Comparison of ENCODE assay signal across 18 cellular contexts in genomic region chr3:76400141-76400540, GRCh38.
DNase-seq lines count a peak whose midpoint lies in the region; ATAC-seq, FAIRE-seq and TF ChIP-seq lines count a peak whose summit lies in the region.
"Had no signal": no experiment of that assay in that cellular context is flagged by ENCODE, and none has a peak within 500 bp of the region (broad histone marks: within the 10 kb centered on the region; RNA-seq: fewer than 3 reads in every experiment).

No MANE protein-coding gene starts in this region.

- H3K4me1 Mint-ChIP-seq in activated CD4-positive, alpha-beta T cell treated with anti-CD3 and anti-CD28 coated beads for 36 hours, result no peaks in the 10 kb centered on the region
- H3K4me1 Mint-ChIP-seq: CD14-positive monocyte had no signal

- H3K9me3 Mint-ChIP-seq in activated CD4-positive, alpha-beta T cell treated with anti-CD3 and anti-CD28 coated beads for 36 hours (ENCODE audit: low read depth), result peaks cover 5% of the 10 kb centered on the region

- no peak for ATAC-seq in activated CD4-positive, alpha-beta T cell treated with anti-CD3 and anti-CD28 coated beads for 36 hours

- H3K27me3 Mint-ChIP-seq in activated CD4-positive, alpha-beta T cell treated with anti-CD3 and anti-CD28 coated beads for 36 hours, result no peaks in the 10 kb centered on the region

- H3K36me3 ChIP-seq in bronchial epithelial cell (ENCODE audit: control insufficient read depth, insufficient read depth, low read length), result no peaks in the 10 kb centered on the region
- H3K36me3 ChIP-seq in effector memory CD4-positive, alpha-beta T cell (ENCODE audit: control insufficient read depth, insufficient read depth, low read length), result no peaks in the 10 kb centered on the region
- H3K36me3 ChIP-seq: MG63 had no signal

- H3K4me1 ChIP-seq in effector memory CD4-positive, alpha-beta T cell (ENCODE audit: control insufficient read depth, insufficient read depth, low read length, poor library complexity, severe bottlenecking), result no peaks in the 10 kb centered on the region

- TF ChIP-seq CTCF in bronchial epithelial cell (IDR thresholded peaks at IDR 0.05; ENCODE audit: insufficient read depth, low read length, severe bottlenecking) (no peak), D721Med (IDR thresholded peaks at IDR 0.05; ENCODE audit: insufficient read depth, missing control alignments) (no peak)

- intact Hi-C loops in activated CD4-positive, alpha-beta T cell treated with anti-CD3 and anti-CD28 coated beads for 36 hours (cut with DNase I, micrococcal nuclease), result no loop called here

- FAIRE-seq in RCC 7860 (lab: Jason Lieb, UNC), result peak; percentile 28
- FAIRE-seq in bronchial epithelial cell (lab: Jason Lieb, UNC), result no peak
- FAIRE-seq in D721Med (lab: Jason Lieb, UNC), result no peak

- CTCF ChIA-PET in activated CD4-positive, alpha-beta T cell treated with anti-CD3 and anti-CD28 coated beads for 36 hours (lab: Charles Lee), result no interaction called here

- H3K27ac ChIP-seq in effector memory CD4-positive, alpha-beta T cell (ENCODE audit: insufficient read depth, low read length, poor library complexity, severe bottlenecking), result no peak overlapping the region

- DNase-seq in COLO829 (ENCODE audit: low spot score), result peak; percentile 26
- DNase-seq in RCC 7860 (ENCODE audit: low spot score), result no peak
- DNase-seq in bronchial epithelial cell (ENCODE audit: low read depth), result peak; percentile 11
- peak; percentile 67 for DNase-seq in iris pigment epithelial cell (ENCODE audit: low read depth)
- DNase-seq in D721Med (ENCODE audit: insufficient read length, low spot score), result no peak
- DNase-seq in activated CD4-positive, alpha-beta T cell treated with anti-CD3 and anti-CD28 coated beads for 36 hours, result no peak
- no peak for DNase-seq in stimulated activated CD4-positive, alpha-beta T cell treated with anti-CD3 and anti-CD28 coated beads, Interleukin-4, amount 100 ng/mL, for 24 hours
- no peak for DNase-seq in effector memory CD4-positive, alpha-beta T cell
- DNase-seq: AML-193, COR-L47, HFFc6, Karpas-422, MG63, NCI-H1092, NCI-H510A treated with DMSO at 0.1 percent for 48 hours, RPMI8226, SIG-M5 had no signal

- no peak overlapping the region for H3K27ac Mint-ChIP-seq in activated CD4-positive, alpha-beta T cell treated with anti-CD3 and anti-CD28 coated beads for 36 hours
- H3K27ac Mint-ChIP-seq: CD14-positive monocyte, HFFc6 had no signal

- H3K27me3 ChIP-seq in bronchial epithelial cell (ENCODE audit: control insufficient read depth, insufficient read depth, low read length), result no peaks in the 10 kb centered on the region
- H3K27me3 ChIP-seq in effector memory CD4-positive, alpha-beta T cell (replicated peaks; ENCODE audit: control insufficient read depth, insufficient read depth, low read length, poor library complexity, severe bottlenecking), result no peaks in the 10 kb centered on the region
- H3K27me3 ChIP-seq: MG63 had no signal

- H3K4me3 Mint-ChIP-seq in activated CD4-positive, alpha-beta T cell treated with anti-CD3 and anti-CD28 coated beads for 36 hours, result no peak overlapping the region
- H3K4me3 Mint-ChIP-seq: CD14-positive monocyte, HFFc6 had no signal

- no peaks in the 10 kb centered on the region for H3K9me3 ChIP-seq in effector memory CD4-positive, alpha-beta T cell (ENCODE audit: control insufficient read depth, low read length)
- H3K9me3 ChIP-seq: MG63 had no signal

- H3K4me3 ChIP-seq in bronchial epithelial cell (ENCODE audit: low read depth, low read length), result no peak overlapping the region
- H3K4me3 ChIP-seq in effector memory CD4-positive, alpha-beta T cell (ENCODE audit: insufficient read depth, low read depth, low read length, poor library complexity, severe bottlenecking), result no peak overlapping the region
- H3K4me3 ChIP-seq: MG63 had no signal

- POLR2A ChIA-PET in activated CD4-positive, alpha-beta T cell treated with anti-CD3 and anti-CD28 coated beads for 36 hours (lab: Charles Lee), result no interaction called here

- no peaks in the 10 kb centered on the region for H3K36me3 Mint-ChIP-seq in activated CD4-positive, alpha-beta T cell treated with anti-CD3 and anti-CD28 coated beads for 36 hours (ENCODE audit: low read depth)
- H3K36me3 Mint-ChIP-seq: CD14-positive monocyte had no signal

Comparison
In these comparisons a context has a peak if more than half of its experiments do, and no peak if none do; other contexts are left out.
1. DNase-seq: peak in COLO829 (single experiment), bronchial epithelial cell (single experiment) and iris pigment epithelial cell (single experiment); none in RCC 7860 (single experiment), D721Med (single experiment), activated CD4-positive, alpha-beta T cell treated with anti-CD3 and anti-CD28 coated beads for 36 hours (single experiment), stimulated activated CD4-positive, alpha-beta T cell treated with anti-CD3 and anti-CD28 coated beads, Interleukin-4, amount 100 ng/mL, for 24 hours (single experiment) and effector memory CD4-positive, alpha-beta T cell (0 of 3).